In genomic region chr9:127806871-127807270, GRCh38 we compare ENCODE assay signal across 20 cellular contexts. TPM values are rescaled to one million over a fixed set of nuclear protein-coding genes. Genes with fewer than 3 reads are reported as not detected.
DNase-seq lines count a peak whose midpoint lies in the region; ATAC-seq, FAIRE-seq and TF ChIP-seq lines count a peak whose summit lies in the region.
"Had no signal": no experiment of that assay in that cellular context is flagged by ENCODE, and none has a peak within 500 bp of the region (broad histone marks: within the 10 kb centered on the region; RNA-seq: fewer than 3 reads in every experiment).

No MANE protein-coding gene starts in this region.

- CTCF ChIA-PET in HepG2 (lab: Yijun Ruan, JAX; ENCODE audit: low intra/inter-chr PET ratio, low total read pairs) = no interaction called here

- no peaks in the 10 kb centered on the region; a peak in 1 of 5 replicates for H3K27me3 ChIP-seq in HepG2 (ENCODE audit: control insufficient read depth in 1 of 2, insufficient read depth in 2 of 2, low read length in 2 of 2)
- H3K27me3 ChIP-seq in right lobe of liver = no peaks in the 10 kb centered on the region
- H3K27me3 ChIP-seq in RWPE2 (ENCODE audit: insufficient read depth, poor library complexity, severe bottlenecking) = no peaks in the 10 kb centered on the region
- no peaks in the 10 kb centered on the region for H3K27me3 ChIP-seq in esophagus muscularis mucosa
- H3K27me3 ChIP-seq: MG63 had no signal

- TF ChIP-seq POLR2A in HepG2 (IDR thresholded peaks at IDR 0.05; ENCODE audit: insufficient read depth in 1 of 2, low read depth in 2 of 2, low read length in 2 of 2) (no peak), right lobe of liver (IDR thresholded peaks at IDR 0.05) (no peak), GM12891 (IDR thresholded peaks at IDR 0.05; ENCODE audit: low read depth, low read length) (0 out of 2 replicates have a peak, but pooled peaks have one; percentile 5), esophagus muscularis mucosa (IDR thresholded peaks at IDR 0.05; ENCODE audit: low read depth) (no peak)

- 95% methylated on average over 9 of the region's 14 CpGs for WGBS in HepG2 (ENCODE audit: low lambda C conversion rate)
- WGBS in right lobe of liver (ENCODE audit: insufficient coverage, low coverage, low lambda C conversion rate, missing lambda C conversion rate) = 77% methylated on average over 2 of the region's 14 CpGs
- WGBS in esophagus muscularis mucosa = 91% methylated on average over 14 of the region's 14 CpGs

- no TSS peak for BruUV-seq in HepG2 (replicated peaks; lab: Mats Ljungman, UMichigan)

- intact Hi-C loops in HepG2 (cut with micrococcal nuclease; ENCODE audit: unreplicated experiment) = no loop called here
- intact Hi-C loops in right lobe of liver (cut with DNase I) = no loop called here
- intact Hi-C loops in esophagus muscularis mucosa (cut with DNase I) = no loop called here

- no peak for TF ChIP-seq EP300 in HepG2 (IDR thresholded peaks at IDR 0.05; ENCODE audit: low read depth in 2 of 2, low read length in 2 of 2)
- no peak for TF ChIP-seq EP300 in HepG2 (CRISPR knock-in tag; IDR thresholded peaks at IDR 0.05; ENCODE audit: borderline replicate concordance)
- TF ChIP-seq EP300 in esophagus muscularis mucosa (IDR thresholded peaks at IDR 0.05) = no peak

- peaks cover 34 to 43% of the 10 kb centered on the region in 2 donors for H3K36me3 Mint-ChIP-seq in stimulated activated naive B cell treated with anti-CD40 and anti-IgM and Interleukin-4, amounts not matched to agents 10 μg/mL and 1 μg/mL and 100 μg/mL, for 72 hours

- no peaks in the 10 kb centered on the region; the same call in 1 of the 2 replicates for H4K20me1 ChIP-seq in HepG2 (ENCODE audit: insufficient read depth, low read length)

- H3K9me3 ChIP-seq in HepG2 (ENCODE audit: low read length) (no peaks in the 10 kb centered on the region), right lobe of liver (no peaks in the 10 kb centered on the region), RWPE2 (ENCODE audit: severe bottlenecking) (no peaks in the 10 kb centered on the region), esophagus muscularis mucosa (no peaks in the 10 kb centered on the region)
- H3K9me3 ChIP-seq: MG63 had no signal

- no peak overlapping the region for H3K4me3 Mint-ChIP-seq in stimulated activated naive B cell treated with anti-CD40 and anti-IgM and Interleukin-4, amounts not matched to agents 10 μg/mL and 1 μg/mL and 100 μg/mL, for 72 hours

- peak overlapping the region; percentile 33 for H3K27ac Mint-ChIP-seq in stimulated activated naive B cell treated with anti-CD40 and anti-IgM and Interleukin-4, amounts not matched to agents 10 μg/mL and 1 μg/mL and 100 μg/mL, for 72 hours

- peaks cover 16 to 42% of the 10 kb centered on the region in 2 donors for H3K4me1 Mint-ChIP-seq in stimulated activated naive B cell treated with anti-CD40 and anti-IgM and Interleukin-4, amounts not matched to agents 10 μg/mL and 1 μg/mL and 100 μg/mL, for 72 hours

- H3K4me1 ChIP-seq in HepG2 (ENCODE audit: insufficient read depth, low read length) = peaks cover 19% of the 10 kb centered on the region
- peaks cover 0 to 38% (median 17%) of the 10 kb centered on the region in 4 donors for H3K4me1 ChIP-seq in right lobe of liver
- peaks cover 17% of the 10 kb centered on the region for H3K4me1 ChIP-seq in RWPE2 (ENCODE audit: insufficient read depth, poor library complexity, severe bottlenecking)
- H3K4me1 ChIP-seq in esophagus muscularis mucosa = peaks cover 22 to 52% (median 38%) of the 10 kb centered on the region in 4 donors

- in situ Hi-C loops in HepG2 (cut with HindIII; ENCODE audit: extremely low pct_ligation_motif_present, low pct_unique_long_range_greater_than_20kb) = no loop called here

- H3K4me3 ChIP-seq in HepG2 (replicated peaks in 1 of 3; ENCODE audit: insufficient read depth in 1 of 3, low read depth in 2 of 3, low read length in 3 of 3) (no peak overlapping the region), right lobe of liver (no peak overlapping the region), RWPE2 (ENCODE audit: severe bottlenecking) (no peak overlapping the region), esophagus muscularis mucosa (no peak overlapping the region)
- H3K4me3 ChIP-seq: MG63 had no signal

- no peaks in the 10 kb centered on the region for H3K9me3 Mint-ChIP-seq in stimulated activated naive B cell treated with anti-CD40 and anti-IgM and Interleukin-4, amounts not matched to agents 10 μg/mL and 1 μg/mL and 100 μg/mL, for 72 hours

- peaks cover 15% of the 10 kb centered on the region for H3K79me2 ChIP-seq in HepG2 (ENCODE audit: insufficient read depth, low read length)

- TF ChIP-seq CTCF in HepG2 (CRISPR knock-in tag; IDR thresholded peaks at IDR 0.05) (no peak), right lobe of liver (IDR thresholded peaks at IDR 0.05) (no peak), RWPE2 (IDR thresholded peaks at IDR 0.05; ENCODE audit: poor library complexity, severe bottlenecking) (no peak), esophagus muscularis mucosa (IDR thresholded peaks at IDR 0.05) (no peak)

- FAIRE-seq in HepG2 (lab: Jason Lieb, UNC) (no peak), GM12891 (lab: Jason Lieb, UNC) (no peak)
- FAIRE-seq: H54, RCC 7860 had no signal

- POLR2A ChIA-PET in HepG2 (lab: Yijun Ruan, JAX) = no interaction called here

- H2AFZ ChIP-seq in HepG2 (ENCODE audit: low read length) = no peak overlapping the region

- no peaks in the 10 kb centered on the region for H3K27me3 Mint-ChIP-seq in stimulated activated naive B cell treated with anti-CD40 and anti-IgM and Interleukin-4, amounts not matched to agents 10 μg/mL and 1 μg/mL and 100 μg/mL, for 72 hours

- H3K27ac ChIP-seq in HepG2 (ENCODE audit: extremely low read length, insufficient read depth, low read length) (no peak overlapping the region), right lobe of liver (no peak overlapping the region), RWPE2 (ENCODE audit: poor library complexity, severe bottlenecking) (no peak overlapping the region), esophagus muscularis mucosa (replicated peaks in 1 of 4) (no peak overlapping the region)

- H3K36me3 ChIP-seq in HepG2 (replicated peaks in 1 of 2; ENCODE audit: control insufficient read depth in 1 of 2, insufficient read depth in 2 of 2, low read length in 2 of 2) (peaks cover 13 to 35% of the 10 kb centered on the region in 2 experiments; a peak in 4 of 5 replicates), right lobe of liver (peaks cover 0 to 64% (median 8%) of the 10 kb centered on the region in 4 donors), RWPE2 (ENCODE audit: low read depth) (peaks cover 69% of the 10 kb centered on the region), esophagus muscularis mucosa (peaks cover 11 to 75% (median 60%) of the 10 kb centered on the region in 4 donors)

- no peak overlapping the region for H3K9ac ChIP-seq in HepG2 (ENCODE audit: insufficient read depth, low read depth, low read length)

- DNase-seq in HepG2 (ENCODE audit: low spot score) (no peak), right lobe of liver (no peak), GM12891 (ENCODE audit: insufficient read length, low spot score) (no peak), RWPE2 (ENCODE audit: low spot score) (peak; percentile 48), esophagus muscularis mucosa (ENCODE audit: extremely low spot score) (no peak), activated gamma-delta T cell treated with Interleukin-2 at 50 U/mL for 16 hours (no peak)
- DNase-seq in stimulated activated naive B cell treated with anti-CD40 and anti-IgM and Interleukin-4, amounts not matched to agents 10 μg/mL and 1 μg/mL and 100 μg/mL, for 72 hours = no peak
- DNase-seq: C1 segment of cervical spinal cord, DMS53, GDM1, Kasumi-1, MG63, NCI-H1417, NCI-H187, NCI-H446, NCI-H526, OCI-M1, Right ventricle myocardium superior had no signal

- ATAC-seq in HepG2 (no peak), right lobe of liver (no peak), RWPE2 (ENCODE audit: low read depth) (no peak)
- no peak for ATAC-seq in stimulated activated naive B cell treated with anti-CD40 and anti-IgM and Interleukin-4, amounts not matched to agents 10 μg/mL and 1 μg/mL and 100 μg/mL, for 72 hours (replicated peaks)

- H3K4me2 ChIP-seq in HepG2 (ENCODE audit: low read depth, low read length) = no peak overlapping the region

- TF ChIP-seq RAD21 in HepG2 (CRISPR knock-in tag; IDR thresholded peaks at IDR 0.05) = no peak

RNA-seq across cellular contexts. Expression of gene FPGS, which starts 4.2 kb away (rescaled TPM):
- 20.3 and 35.6 TPM in 2 replicates for total RNA-seq in HepG2 (2016; rRNA removed; fragmentation: Illumina TruSeq; extraction: Trizol)
- total RNA-seq in HepG2 (2016; cell fraction: cytosol; rRNA removed; fragmentation: Illumina TruSeq; extraction: Trizol; ENCODE audit: low read depth) = 7.4 and 10.3 TPM in 2 replicates
- 18.5 and 37.2 TPM in 2 replicates for total RNA-seq in HepG2 (2016; cell fraction: insoluble cytoplasmic fraction; rRNA removed; fragmentation: Illumina TruSeq; extraction: Trizol)
- total RNA-seq in HepG2 (2016; cell fraction: membrane; rRNA removed; fragmentation: Illumina TruSeq; extraction: Trizol) = 18.1 and 18.9 TPM in 2 replicates
- total RNA-seq in HepG2 (2016; cell fraction: nucleus; rRNA removed; fragmentation: Illumina TruSeq; extraction: Trizol) = 26.8 and 31.7 TPM in 2 replicates
- 36.8 and 41.3 TPM in 2 replicates for polyA plus RNA-seq in HepG2 (2011; rRNA removed)
- 20.2 and 34.2 TPM in 2 replicates for polyA plus RNA-seq in HepG2 (2011; cell fraction: cytosol; rRNA removed)
- 102 and 128 TPM in 2 replicates for polyA plus RNA-seq in HepG2 (2011; cell fraction: nucleus; rRNA removed)
- 16.9 and 23.2 TPM in 2 replicates for polyA plus RNA-seq in HepG2 (2012)
- 8.3 and 9.4 TPM in 2 replicates for polyA plus RNA-seq in HepG2 (2016; cell fraction: cytosol; fragmentation: Illumina TruSeq; extraction: Trizol; ENCODE audit: low read depth)
- polyA plus RNA-seq in HepG2 (2016; cell fraction: insoluble cytoplasmic fraction; fragmentation: Illumina TruSeq; extraction: Trizol; ENCODE audit: low read depth) = 21.4 and 32.6 TPM in 2 replicates
- 12.8 and 13.0 TPM in 2 replicates for polyA plus RNA-seq in HepG2 (2016; cell fraction: membrane; fragmentation: Illumina TruSeq; extraction: Trizol; ENCODE audit: low read depth)
- polyA plus RNA-seq in HepG2 (2016; cell fraction: nucleus; fragmentation: Illumina TruSeq; extraction: Trizol; ENCODE audit: insufficient read depth, low read depth) = 68.3 and 83.1 TPM in 2 replicates
- 71.8 and 195 TPM in 2 replicates for polyA minus RNA-seq in HepG2 (2011; rRNA and poly(A)+ RNA removed; ENCODE audit: low replicate concordance)
- 13.5 and 19.9 TPM in 2 replicates for polyA minus RNA-seq in HepG2 (2011; cell fraction: cytosol; rRNA and poly(A)+ RNA removed)
- 25.4 and 26.6 TPM in 2 replicates for polyA minus RNA-seq in HepG2 (2011; cell fraction: nucleus; rRNA and poly(A)+ RNA removed)
- 10 to 100 TPM; 44.3 to 68.5 (median 56.9) TPM for total RNA-seq in right lobe of liver
- polyA plus RNA-seq in GM12891 (2012; ENCODE audit: low read depth, missing spikeins) = 48.1 TPM
- 10 to 100 TPM; 36.1 to 56.3 (median 50.1) TPM for total RNA-seq in esophagus muscularis mucosa

RNA-seq across cellular contexts. Expression of gene CDK9, which starts 21.0 kb away (rescaled TPM):
- total RNA-seq in HepG2 (2016; rRNA removed; fragmentation: Illumina TruSeq; extraction: Trizol) (16.8 TPM in 2 replicates), right lobe of liver (100 to 1,000 TPM in 1 of 6 experiments, 10 to 100 TPM in 5; 49.4 to 107 (median 54.5) TPM), esophagus muscularis mucosa (10 to 100 TPM; 54.4 to 79.6 (median 71.7) TPM)
- 5.3 and 6.3 TPM in 2 replicates for total RNA-seq in HepG2 (2016; cell fraction: cytosol; rRNA removed; fragmentation: Illumina TruSeq; extraction: Trizol; ENCODE audit: low read depth)
- 14.3 and 15.5 TPM in 2 replicates for total RNA-seq in HepG2 (2016; cell fraction: insoluble cytoplasmic fraction; rRNA removed; fragmentation: Illumina TruSeq; extraction: Trizol)
- 13.1 and 13.7 TPM in 2 replicates for total RNA-seq in HepG2 (2016; cell fraction: membrane; rRNA removed; fragmentation: Illumina TruSeq; extraction: Trizol)
- total RNA-seq in HepG2 (2016; cell fraction: nucleus; rRNA removed; fragmentation: Illumina TruSeq; extraction: Trizol) = 13.7 and 14.2 TPM in 2 replicates
- polyA plus RNA-seq in HepG2 (2011; rRNA removed) = 21.5 and 26.1 TPM in 2 replicates
- polyA plus RNA-seq in HepG2 (2011; cell fraction: cytosol; rRNA removed) = 16.1 and 24.8 TPM in 2 replicates
- polyA plus RNA-seq in HepG2 (2011; cell fraction: nucleus; rRNA removed) = 85.3 and 97.2 TPM in 2 replicates
- polyA plus RNA-seq in HepG2 (2012) = 18.5 and 23.5 TPM in 2 replicates
- 7.2 and 7.8 TPM in 2 replicates for polyA plus RNA-seq in HepG2 (2016; cell fraction: cytosol; fragmentation: Illumina TruSeq; extraction: Trizol; ENCODE audit: low read depth)
- 21.4 and 33.5 TPM in 2 replicates for polyA plus RNA-seq in HepG2 (2016; cell fraction: insoluble cytoplasmic fraction; fragmentation: Illumina TruSeq; extraction: Trizol; ENCODE audit: low read depth)
- polyA plus RNA-seq in HepG2 (2016; cell fraction: membrane; fragmentation: Illumina TruSeq; extraction: Trizol; ENCODE audit: low read depth) = 10.9 and 12.8 TPM in 2 replicates
- polyA plus RNA-seq in HepG2 (2016; cell fraction: nucleus; fragmentation: Illumina TruSeq; extraction: Trizol; ENCODE audit: insufficient read depth, low read depth) = 35.3 and 35.6 TPM in 2 replicates
- polyA minus RNA-seq in HepG2 (2011; rRNA and poly(A)+ RNA removed; ENCODE audit: low replicate concordance) = 47.9 and 105 TPM in 2 replicates
- 13.9 and 18.8 TPM in 2 replicates for polyA minus RNA-seq in HepG2 (2011; cell fraction: cytosol; rRNA and poly(A)+ RNA removed)
- polyA minus RNA-seq in HepG2 (2011; cell fraction: nucleus; rRNA and poly(A)+ RNA removed) = 27.6 and 29.4 TPM in 2 replicates
- polyA plus RNA-seq in GM12891 (2012; ENCODE audit: low read depth, missing spikeins) = 48.5 TPM

RNA-seq across cellular contexts. Expression of gene SH2D3C, which starts 28.4 kb away (rescaled TPM):
- total RNA-seq in HepG2 (2016; rRNA removed; fragmentation: Illumina TruSeq; extraction: Trizol) = not detected in 2 replicates
- not detected in 2 replicates for total RNA-seq in HepG2 (2016; cell fraction: cytosol; rRNA removed; fragmentation: Illumina TruSeq; extraction: Trizol; ENCODE audit: low read depth)
- total RNA-seq in HepG2 (2016; cell fraction: insoluble cytoplasmic fraction; rRNA removed; fragmentation: Illumina TruSeq; extraction: Trizol) = not detected in 2 replicates
- not detected in 2 replicates for total RNA-seq in HepG2 (2016; cell fraction: membrane; rRNA removed; fragmentation: Illumina TruSeq; extraction: Trizol)
- not detected in 2 replicates for total RNA-seq in HepG2 (2016; cell fraction: nucleus; rRNA removed; fragmentation: Illumina TruSeq; extraction: Trizol)
- not detected in 2 replicates for polyA plus RNA-seq in HepG2 (2011; rRNA removed)
- polyA plus RNA-seq in HepG2 (2011; cell fraction: cytosol; rRNA removed) = 0.03 TPM in 1 of 2 replicates, not detected in the other
- not detected in 2 replicates for polyA plus RNA-seq in HepG2 (2011; cell fraction: nucleus; rRNA removed)
- polyA plus RNA-seq in HepG2 (2012) = 0.19 TPM in 1 of 2 replicates, not detected in the other
- not detected in 2 replicates for polyA plus RNA-seq in HepG2 (2016; cell fraction: cytosol; fragmentation: Illumina TruSeq; extraction: Trizol; ENCODE audit: low read depth)
- not detected in 2 replicates for polyA plus RNA-seq in HepG2 (2016; cell fraction: insoluble cytoplasmic fraction; fragmentation: Illumina TruSeq; extraction: Trizol; ENCODE audit: low read depth)
- polyA plus RNA-seq in HepG2 (2016; cell fraction: membrane; fragmentation: Illumina TruSeq; extraction: Trizol; ENCODE audit: low read depth) = not detected in 2 replicates
- polyA plus RNA-seq in HepG2 (2016; cell fraction: nucleus; fragmentation: Illumina TruSeq; extraction: Trizol; ENCODE audit: insufficient read depth, low read depth) = not detected in 2 replicates
- 0.20 and 0.84 TPM in 2 replicates for polyA minus RNA-seq in HepG2 (2011; rRNA and poly(A)+ RNA removed; ENCODE audit: low replicate concordance)
- not detected in 2 replicates for polyA minus RNA-seq in HepG2 (2011; cell fraction: cytosol; rRNA and poly(A)+ RNA removed)
- polyA minus RNA-seq in HepG2 (2011; cell fraction: nucleus; rRNA and poly(A)+ RNA removed) = not detected in 2 replicates
- total RNA-seq in right lobe of liver = 1 to 10 TPM; 1.7 to 5.6 (median 2.7) TPM
- 10.6 TPM for polyA plus RNA-seq in GM12891 (2012; ENCODE audit: low read depth, missing spikeins)
- 10 to 100 TPM in 3 of 4 donors, 1 to 10 TPM in 1; 5.0 to 18.1 (median 14.3) TPM for total RNA-seq in esophagus muscularis mucosa

RNA-seq across cellular contexts. Expression of gene ENG, which starts 47.6 kb away (rescaled TPM):
- 0.02 TPM in 1 of 2 replicates, not detected in the other for total RNA-seq in HepG2 (2016; rRNA removed; fragmentation: Illumina TruSeq; extraction: Trizol)
- not detected in 2 replicates for total RNA-seq in HepG2 (2016; cell fraction: cytosol; rRNA removed; fragmentation: Illumina TruSeq; extraction: Trizol; ENCODE audit: low read depth)
- total RNA-seq in HepG2 (2016; cell fraction: insoluble cytoplasmic fraction; rRNA removed; fragmentation: Illumina TruSeq; extraction: Trizol) = 0.07 and 0.17 TPM in 2 replicates
- 0.07 and 0.22 TPM in 2 replicates for total RNA-seq in HepG2 (2016; cell fraction: membrane; rRNA removed; fragmentation: Illumina TruSeq; extraction: Trizol)
- 0.25 TPM in 1 of 2 replicates, not detected in the other for total RNA-seq in HepG2 (2016; cell fraction: nucleus; rRNA removed; fragmentation: Illumina TruSeq; extraction: Trizol)
- 1.1 and 1.4 TPM in 2 replicates for polyA plus RNA-seq in HepG2 (2011; rRNA removed)
- polyA plus RNA-seq in HepG2 (2011; cell fraction: cytosol; rRNA removed) = 0.82 and 1.1 TPM in 2 replicates
- polyA plus RNA-seq in HepG2 (2011; cell fraction: nucleus; rRNA removed) = 2.1 and 2.3 TPM in 2 replicates
- 1.4 and 1.5 TPM in 2 replicates for polyA plus RNA-seq in HepG2 (2012)
- not detected in 2 replicates for polyA plus RNA-seq in HepG2 (2016; cell fraction: cytosol; fragmentation: Illumina TruSeq; extraction: Trizol; ENCODE audit: low read depth)
- polyA plus RNA-seq in HepG2 (2016; cell fraction: insoluble cytoplasmic fraction; fragmentation: Illumina TruSeq; extraction: Trizol; ENCODE audit: low read depth) = 0.08 TPM in 1 of 2 replicates, not detected in the other
- 0.06 and 0.13 TPM in 2 replicates for polyA plus RNA-seq in HepG2 (2016; cell fraction: membrane; fragmentation: Illumina TruSeq; extraction: Trizol; ENCODE audit: low read depth)
- 0.20 and 0.22 TPM in 2 replicates for polyA plus RNA-seq in HepG2 (2016; cell fraction: nucleus; fragmentation: Illumina TruSeq; extraction: Trizol; ENCODE audit: insufficient read depth, low read depth)
- polyA minus RNA-seq in HepG2 (2011; rRNA and poly(A)+ RNA removed; ENCODE audit: low replicate concordance) = 1.2 and 26.5 TPM in 2 replicates
- polyA minus RNA-seq in HepG2 (2011; cell fraction: cytosol; rRNA and poly(A)+ RNA removed) = 0.30 and 0.62 TPM in 2 replicates
- polyA minus RNA-seq in HepG2 (2011; cell fraction: nucleus; rRNA and poly(A)+ RNA removed) = 0.75 and 0.90 TPM in 2 replicates
- 10 to 100 TPM; 27.4 to 90.1 (median 54.1) TPM for total RNA-seq in right lobe of liver
- polyA plus RNA-seq in GM12891 (2012; ENCODE audit: low read depth, missing spikeins) = 3.3 TPM
- 10 to 100 TPM; 36.5 to 91.2 (median 78.3) TPM for total RNA-seq in esophagus muscularis mucosa
